Comparison of ENCODE assay signal across 26 cellular contexts in genomic region chr10:63708421-63708820, GRCh38.
DNase-seq lines count a peak whose midpoint lies in the region; TF ChIP-seq lines count a peak whose summit lies in the region.
"Had no signal": no experiment of that assay in that cellular context is flagged by ENCODE, and none has a peak within 500 bp of the region (broad histone marks: within the 10 kb centered on the region; RNA-seq: fewer than 3 reads in every experiment).

No MANE protein-coding gene starts in this region.

- H3K9me3 ChIP-seq in SJSA1 (replicated peaks), result no peaks in the 10 kb centered on the region
- H3K9me3 ChIP-seq in mesenchymal stem cell (ENCODE audit: control insufficient read depth, low read length), result no peaks in the 10 kb centered on the region
- H3K9me3 ChIP-seq in subcutaneous abdominal adipose tissue (ENCODE audit: control insufficient read depth in 5 of 5, low read length in 5 of 5), result no peaks in the 10 kb centered on the region
- no peaks in the 10 kb centered on the region for H3K9me3 ChIP-seq in hepatocyte (ENCODE audit: low read depth)
- H3K9me3 ChIP-seq in smooth muscle cell (replicated peaks; ENCODE audit: low read depth), result no peaks in the 10 kb centered on the region
- H3K9me3 ChIP-seq: adrenal gland, BE2C, Caco-2, thyroid gland had no signal

- no peak overlapping the region for H3K4ac ChIP-seq in mesenchymal stem cell (ENCODE audit: low read depth in 1 of 2, low read length in 2 of 2)

- H3K18ac ChIP-seq in mesenchymal stem cell (ENCODE audit: low read depth in 1 of 2, low read length in 2 of 2), result peak overlapping the region; percentile 37 to 66

- H3K4me3 ChIP-seq in SJSA1, result no peak overlapping the region
- no peak overlapping the region for H3K4me3 ChIP-seq in mesenchymal stem cell (ENCODE audit: insufficient read depth in 1 of 2, low read depth in 1 of 2, low read length in 2 of 2)
- no peak overlapping the region for H3K4me3 ChIP-seq in subcutaneous abdominal adipose tissue (ENCODE audit: low read depth in 1 of 5, low read length in 5 of 5)
- no peak overlapping the region for H3K4me3 ChIP-seq in hepatocyte
- no peak overlapping the region for H3K4me3 ChIP-seq in smooth muscle cell
- H3K4me3 ChIP-seq: adrenal gland, coronary artery, thyroid gland had no signal

- H3K14ac ChIP-seq in mesenchymal stem cell (ENCODE audit: low read length in 2 of 2), result peak overlapping the region in 1 of 2 experiments; percentile 6

- H3K4me1 Mint-ChIP-seq in activated T-cell treated with anti-CD3 and anti-CD28 coated beads, Interleukin-2, amount 50 U/mL, for 24 hours (ENCODE audit: low read depth), result peaks cover 31% of the 10 kb centered on the region

- H3K36me3 ChIP-seq in SJSA1 (no peaks in the 10 kb centered on the region), mesenchymal stem cell (ENCODE audit: control insufficient read depth in 1 of 2, insufficient read depth in 2 of 2, low read depth in 1 of 2, low read length in 2 of 2) (no peaks in the 10 kb centered on the region), subcutaneous abdominal adipose tissue (ENCODE audit: control insufficient read depth in 5 of 5, insufficient read depth in 5 of 5, low read length in 5 of 5) (no peaks in the 10 kb centered on the region), hepatocyte (replicated peaks; ENCODE audit: insufficient read depth, low read depth) (no peaks in the 10 kb centered on the region), smooth muscle cell (ENCODE audit: low read depth) (no peaks in the 10 kb centered on the region)
- H3K36me3 ChIP-seq: adrenal gland, BE2C, thyroid gland had no signal

- no peaks in the 10 kb centered on the region for H3K36me3 Mint-ChIP-seq in activated T-cell treated with anti-CD3 and anti-CD28 coated beads, Interleukin-2, amount 50 U/mL, for 24 hours (ENCODE audit: low read depth)
- H3K36me3 Mint-ChIP-seq: mesothelial cell of epicardium; naive thymus-derived CD8-positive, alpha-beta T cell had no signal

- no peak overlapping the region for H2BK120ac ChIP-seq in mesenchymal stem cell (ENCODE audit: low read depth, low read length)

- no peak for DNase-seq in activated T-cell treated with anti-CD3 and anti-CD28 coated beads, Interleukin-2, amount 50 U/mL, for 24 hours
- no peak for DNase-seq in activated T-cell treated with anti-CD3 and anti-CD28 coated beads for 4 hours
- no peak for DNase-seq in SJSA1 (ENCODE audit: low read depth in 1 of 2, low spot score in 2 of 2)
- DNase-seq in mesenchymal stem cell, result no peak
- DNase-seq in hepatocyte (ENCODE audit: low spot score), result no peak
- no peak for DNase-seq in smooth muscle cell (lab: John Stamatoyannopoulos, UW; ENCODE audit: unreplicated experiment)
- DNase-seq in stimulated activated naive CD4-positive, alpha-beta T cell treated with Interleukin-2 at 50 U/mL for 16 hours (lab: John Stamatoyannopoulos, UW), result no peak
- DNase-seq: 8988T; activated CD4-positive, alpha-beta T cell treated with anti-CD3 and anti-CD28 coated beads, Interleukin-2, amount 50 U/mL, for 1 hour; activated effector memory CD4-positive, alpha-beta T cell treated with Interleukin-2 at 50 U/mL for 16 hours; adrenal gland; BE2C; Caco-2; endodermal cell; GOT3; head of caudate nucleus; left colon; naive thymus-derived CD8-positive, alpha-beta T cell; NCI-H1092; NCI-H2029; NK-92 treated with Interleukin-12 subunit alpha and Interleukin-12 subunit beta, amount 100 ng/mL, for 24 hours; thyroid gland had no signal

- no peaks in the 10 kb centered on the region for H4K20me1 ChIP-seq in hepatocyte (ENCODE audit: insufficient read depth, poor library complexity, severe bottlenecking)
- no peaks in the 10 kb centered on the region for H4K20me1 ChIP-seq in smooth muscle cell (ENCODE audit: low read depth)

- H2AK5ac ChIP-seq in mesenchymal stem cell (ENCODE audit: low read length, severe bottlenecking), result peak overlapping the region; percentile 69

- no peak overlapping the region for H3K9ac ChIP-seq in mesenchymal stem cell (ENCODE audit: low read length)
- no peak overlapping the region for H3K9ac ChIP-seq in subcutaneous abdominal adipose tissue (ENCODE audit: low read length in 5 of 5)
- H3K9ac ChIP-seq in smooth muscle cell (ENCODE audit: low read depth), result no peak overlapping the region

- H4K91ac ChIP-seq in mesenchymal stem cell (ENCODE audit: low read length), result peak overlapping the region; percentile 87

- H3K23ac ChIP-seq in mesenchymal stem cell (ENCODE audit: low read length in 2 of 2), result no peak overlapping the region

- H2BK15ac ChIP-seq in mesenchymal stem cell (ENCODE audit: low read depth, poor library complexity, severe bottlenecking), result no peak overlapping the region

- peak overlapping the region; percentile 84 to 89 for H2BK12ac ChIP-seq in mesenchymal stem cell (ENCODE audit: low read length in 2 of 2)

- H3K9me3 Mint-ChIP-seq in activated T-cell treated with anti-CD3 and anti-CD28 coated beads, Interleukin-2, amount 50 U/mL, for 24 hours, result no peaks in the 10 kb centered on the region
- H3K9me3 Mint-ChIP-seq: endodermal cell, mesothelial cell of epicardium had no signal

- TF ChIP-seq CTCF in hepatocyte (IDR thresholded peaks at IDR 0.05; ENCODE audit: poor library complexity), result no peak
- no peak for TF ChIP-seq CTCF in smooth muscle cell (IDR thresholded peaks at IDR 0.05; ENCODE audit: borderline replicate concordance, insufficient read depth, poor library complexity, severe bottlenecking)

- no peak overlapping the region for H3K4me2 ChIP-seq in mesenchymal stem cell (ENCODE audit: low read length, poor library complexity, severe bottlenecking)
- no peak overlapping the region for H3K4me2 ChIP-seq in hepatocyte
- H3K4me2 ChIP-seq in smooth muscle cell, result no peak overlapping the region

- no peaks in the 10 kb centered on the region for H3K79me1 ChIP-seq in mesenchymal stem cell (replicated peaks; ENCODE audit: low read length, poor library complexity, severe bottlenecking)

- no peak overlapping the region for H3K4me3 Mint-ChIP-seq in activated T-cell treated with anti-CD3 and anti-CD28 coated beads, Interleukin-2, amount 50 U/mL, for 24 hours
- H3K4me3 Mint-ChIP-seq: endodermal cell; mesothelial cell of epicardium; naive thymus-derived CD8-positive, alpha-beta T cell had no signal

- H3K27me3 ChIP-seq in SJSA1 (replicated peaks) (no peaks in the 10 kb centered on the region), mesenchymal stem cell (ENCODE audit: control insufficient read depth in 1 of 2, insufficient read depth in 1 of 2, low read length in 2 of 2) (no peaks in the 10 kb centered on the region), subcutaneous abdominal adipose tissue (ENCODE audit: control insufficient read depth in 5 of 5, insufficient read depth in 4 of 5, low read length in 5 of 5) (no peaks in the 10 kb centered on the region), hepatocyte (no peaks in the 10 kb centered on the region), smooth muscle cell (ENCODE audit: low read depth) (no peaks in the 10 kb centered on the region)
- H3K27me3 ChIP-seq: adrenal gland, BE2C, thyroid gland had no signal

- H3K4me1 ChIP-seq in SJSA1 (replicated peaks) (peaks cover 41% of the 10 kb centered on the region), mesenchymal stem cell (ENCODE audit: control insufficient read depth, insufficient read depth, low read depth, low read length) (peaks cover 7% of the 10 kb centered on the region), subcutaneous abdominal adipose tissue (ENCODE audit: control insufficient read depth in 5 of 5, insufficient read depth in 5 of 5, low read length in 5 of 5) (peaks cover 21 to 49% (median 31%) of the 10 kb centered on the region in 5 donors), hepatocyte (ENCODE audit: insufficient read depth) (peaks cover 28% of the 10 kb centered on the region), smooth muscle cell (ENCODE audit: low read depth) (peaks cover 25% of the 10 kb centered on the region)

- H4K8ac ChIP-seq in mesenchymal stem cell (ENCODE audit: low read length), result no peak overlapping the region

- no peak overlapping the region for H2BK5ac ChIP-seq in mesenchymal stem cell (ENCODE audit: low read depth, low read length, poor library complexity, severe bottlenecking)

- H3F3A ChIP-seq in smooth muscle cell (ENCODE audit: low read depth), result peaks cover 21% of the 10 kb centered on the region

- no peaks in the 10 kb centered on the region for H3K79me2 ChIP-seq in hepatocyte
- H3K79me2 ChIP-seq in smooth muscle cell (ENCODE audit: low read depth), result no peaks in the 10 kb centered on the region

- H2AFZ ChIP-seq in mesenchymal stem cell (ENCODE audit: low read depth, low read length) (no peak overlapping the region), hepatocyte (no peak overlapping the region), smooth muscle cell (ENCODE audit: low read depth) (no peak overlapping the region)

- H3K9me2 ChIP-seq in hepatocyte (replicated peaks; ENCODE audit: insufficient read depth), result no peaks in the 10 kb centered on the region

- WGBS in mesenchymal stem cell, result 70% methylated on average over 5 of the region's 5 CpGs
- 91% methylated on average over 5 of the region's 5 CpGs for WGBS in hepatocyte (ENCODE audit: low lambda C conversion rate, missing lambda C conversion rate)
- 86% methylated on average over 5 of the region's 5 CpGs for WGBS in smooth muscle cell (ENCODE audit: low lambda C conversion rate)

- peak overlapping the region; percentile 32 for H3K27ac Mint-ChIP-seq in activated T-cell treated with anti-CD3 and anti-CD28 coated beads, Interleukin-2, amount 50 U/mL, for 24 hours
- H3K27ac Mint-ChIP-seq: endodermal cell, mesothelial cell of epicardium had no signal

- H3K27ac ChIP-seq in SJSA1, result peak overlapping the region; percentile 29; the same call in 1 of the 2 replicates
- H3K27ac ChIP-seq in mesenchymal stem cell (ENCODE audit: low read length, poor library complexity, severe bottlenecking), result no peak overlapping the region
- peak overlapping the region; percentile 8 for H3K27ac ChIP-seq in subcutaneous abdominal adipose tissue (ENCODE audit: low read depth, low read length)
- no peak overlapping the region for H3K27ac ChIP-seq in hepatocyte
- H3K27ac ChIP-seq in smooth muscle cell (ENCODE audit: low read depth), result no peak overlapping the region
- H3K27ac ChIP-seq: VCaP had no signal

- no peaks in the 10 kb centered on the region for H3K27me3 Mint-ChIP-seq in activated T-cell treated with anti-CD3 and anti-CD28 coated beads, Interleukin-2, amount 50 U/mL, for 24 hours
- H3K27me3 Mint-ChIP-seq: naive thymus-derived CD8-positive, alpha-beta T cell had no signal

Comparison
In these comparisons a context has a peak if more than half of its experiments do, and no peak if none do; other contexts are left out.
1. H3K27ac ChIP-seq: peak in SJSA1 (single experiment) and subcutaneous abdominal adipose tissue (single experiment); none in mesenchymal stem cell (single experiment), hepatocyte (single experiment) and smooth muscle cell (single experiment).